8 cellular contexts compared by ENCODE assay signal in genomic region chr1:154219511-154219910, GRCh38. TPM values are rescaled to one million over a fixed set of nuclear protein-coding genes. Genes with fewer than 3 reads are reported as not detected.
DNase-seq lines count a peak whose midpoint lies in the region; ATAC-seq and TF ChIP-seq lines count a peak whose summit lies in the region.

No MANE protein-coding gene starts in this region.

- intact Hi-C loops in MCF 10A (cut with micrococcal nuclease): no loop called here

- 18% methylated on average over 5 of the region's 5 CpGs for WGBS in urinary bladder

- H3K27me3 ChIP-seq in DOHH2 (ENCODE audit: control insufficient read depth, low read length): no peaks in the 10 kb centered on the region

- peaks cover 3% of the 10 kb centered on the region; the same call in 1 of the 2 replicates for H3K9me3 ChIP-seq in DOHH2 (ENCODE audit: control insufficient read depth, insufficient read depth, low read length)

- peak overlapping the region; percentile 92 for H3K4me3 Mint-ChIP-seq in MCF 10A (ENCODE audit: unreplicated experiment)

- H3K9me3 Mint-ChIP-seq in MCF 10A (ENCODE audit: unreplicated experiment): no peaks in the 10 kb centered on the region

- peak overlapping the region; percentile 81 for H3K4me3 ChIP-seq in DOHH2 (ENCODE audit: low read length)
- peak overlapping the region; percentile 66 for H3K4me3 ChIP-seq in urinary bladder (ENCODE audit: low read depth, low read length)

- H3K36me3 ChIP-seq in DOHH2 (ENCODE audit: control insufficient read depth, low read length) (peaks cover 87% of the 10 kb centered on the region), urinary bladder (ENCODE audit: insufficient read depth) (peaks cover 2% of the 10 kb centered on the region)

- peaks cover 55% of the 10 kb centered on the region for H3K36me3 Mint-ChIP-seq in MCF 10A (ENCODE audit: insufficient read depth, unreplicated experiment)

- BruUV-seq in MCF 10A (replicated peaks; lab: Mats Ljungman, UMichigan): no TSS peak

- H3K4me1 Mint-ChIP-seq in MCF 10A (ENCODE audit: insufficient read depth, unreplicated experiment): peaks cover 48% of the 10 kb centered on the region

- no peak for ATAC-seq in HG02852 (IDR thresholded peaks at IDR 0.05; ENCODE audit: unreplicated experiment)

- peak overlapping the region; percentile 95 for H3K4me2 ChIP-seq in DOHH2 (ENCODE audit: low read length)

- peak overlapping the region; percentile 99 for H3K27ac Mint-ChIP-seq in MCF 10A (ENCODE audit: low read depth, unreplicated experiment)

- POLR2A ChIA-PET in MCF 10A (lab: Yijun Ruan, JAX): interaction anchor here (0.5 to 11.7 kb wide), 24 partner anchors 11 to 755 kb away, joined by 3 to 167 read pairs (median 7); partner anchors contain the start of genes CHTOP, CKS1B, CREB3L4 and CRTC2

- H3K4me1 ChIP-seq in DOHH2 (ENCODE audit: control insufficient read depth, low read length) (peaks cover 48% of the 10 kb centered on the region), urinary bladder (ENCODE audit: insufficient read depth) (peaks cover 2% of the 10 kb centered on the region)

- H3K79me2 ChIP-seq in DOHH2 (ENCODE audit: control insufficient read depth, low read length): peaks cover 95% of the 10 kb centered on the region

- DNase-seq in M059J (ENCODE audit: low read depth) (peak; percentile 21), MCF 10A (ENCODE audit: unreplicated experiment) (peak; percentile 41), lung microvascular endothelial cell (ENCODE audit: low read depth in 2 of 2) (peak; percentile 36 to 51), T-helper 9 cell (no peak)
- no peak for DNase-seq in NK-92 treated with Interleukin-12 subunit alpha and Interleukin-12 subunit beta, amount 100 ng/mL, for 24 hours (lab: John Stamatoyannopoulos, UW)

- no peaks in the 10 kb centered on the region for H3K9me2 ChIP-seq in DOHH2 (replicated peaks; ENCODE audit: control insufficient read depth, low read length)

- CTCF ChIA-PET in MCF 10A (lab: Yijun Ruan, JAX): interaction anchor here (0.6 to 3.8 kb wide), 9 partner anchors 11 to 52 kb away, joined by 3 to 29 read pairs (median 6); no protein-coding TSS in a partner anchor

- TF ChIP-seq CTCF in DOHH2 (IDR thresholded peaks at IDR 0.05; ENCODE audit: low read depth, low read length, poor library complexity, severe bottlenecking) (no peak), MCF 10A (IDR thresholded peaks at IDR 0.05; ENCODE audit: unreplicated experiment) (no peak)

- H3F3A ChIP-seq in DOHH2 (ENCODE audit: control insufficient read depth, insufficient read depth): no peaks in the 10 kb centered on the region

- H3K27ac ChIP-seq in DOHH2 (ENCODE audit: low read depth, low read length) (peak overlapping the region; percentile 64), urinary bladder (ENCODE audit: low read depth) (peak overlapping the region; percentile 18)

- H3K27me3 Mint-ChIP-seq in MCF 10A (ENCODE audit: insufficient read depth, unreplicated experiment): no peaks in the 10 kb centered on the region

- H4K20me1 ChIP-seq in DOHH2 (ENCODE audit: control insufficient read depth, insufficient read depth, low read depth, low read length): peaks cover 26% of the 10 kb centered on the region; the same call in 1 of the 2 replicates

RNA-seq across cellular contexts. Expression of gene UBAP2L, which starts 1.2 kb away (rescaled TPM):
- 77.8 and 101 TPM in 2 replicates for total RNA-seq in M059J (2014; rRNA removed; shearing (Covaris generic))
- total RNA-seq in MCF 10A (2022): 219 and 223 TPM in 2 replicates
- 30.1 and 34.3 TPM in 2 replicates for total RNA-seq in lung microvascular endothelial cell
- total RNA-seq in urinary bladder: 74.7 TPM
- 91.2 TPM for polyA plus RNA-seq in urinary bladder

RNA-seq across cellular contexts. Expression of gene CFAP141, which starts 13.4 kb away (rescaled TPM):
- total RNA-seq in M059J (2014; rRNA removed; shearing (Covaris generic)): not detected in 2 replicates
- not detected in 2 replicates for total RNA-seq in MCF 10A (2022)
- not detected in 2 replicates for total RNA-seq in lung microvascular endothelial cell
- total RNA-seq in urinary bladder: not detected
- not detected for polyA plus RNA-seq in urinary bladder

RNA-seq across cellular contexts. Expression of gene TPM3, which starts 27.6 kb away (rescaled TPM):
- total RNA-seq in M059J (2014; rRNA removed; shearing (Covaris generic)): 679 and 714 TPM in 2 replicates
- 625 and 698 TPM in 2 replicates for total RNA-seq in MCF 10A (2022)
- total RNA-seq in lung microvascular endothelial cell: 297 and 300 TPM in 2 replicates
- 180 TPM for total RNA-seq in urinary bladder
- 145 TPM for polyA plus RNA-seq in urinary bladder

RNA-seq across cellular contexts. Expression of gene HAX1, which starts 52.9 kb away (rescaled TPM):
- 92.3 and 123 TPM in 2 replicates for total RNA-seq in M059J (2014; rRNA removed; shearing (Covaris generic))
- total RNA-seq in MCF 10A (2022): 261 and 295 TPM in 2 replicates
- total RNA-seq in lung microvascular endothelial cell: 61.9 and 107 TPM in 2 replicates
- total RNA-seq in urinary bladder: 50.7 TPM
- polyA plus RNA-seq in urinary bladder: 90.7 TPM

Comparison
In these comparisons a context has a peak if more than half of its experiments do, and no peak if none do; other contexts are left out.
1. DNase-seq: peak in M059J (single experiment), MCF 10A (single experiment) and lung microvascular endothelial cell (2 of 2); none in T-helper 9 cell (single experiment) and NK-92 treated with Interleukin-12 subunit alpha and Interleukin-12 subunit beta, amount 100 ng/mL, for 24 hours (single experiment).